ENCODE assay signal across 1 cellular context in the genomic region with DNA sequence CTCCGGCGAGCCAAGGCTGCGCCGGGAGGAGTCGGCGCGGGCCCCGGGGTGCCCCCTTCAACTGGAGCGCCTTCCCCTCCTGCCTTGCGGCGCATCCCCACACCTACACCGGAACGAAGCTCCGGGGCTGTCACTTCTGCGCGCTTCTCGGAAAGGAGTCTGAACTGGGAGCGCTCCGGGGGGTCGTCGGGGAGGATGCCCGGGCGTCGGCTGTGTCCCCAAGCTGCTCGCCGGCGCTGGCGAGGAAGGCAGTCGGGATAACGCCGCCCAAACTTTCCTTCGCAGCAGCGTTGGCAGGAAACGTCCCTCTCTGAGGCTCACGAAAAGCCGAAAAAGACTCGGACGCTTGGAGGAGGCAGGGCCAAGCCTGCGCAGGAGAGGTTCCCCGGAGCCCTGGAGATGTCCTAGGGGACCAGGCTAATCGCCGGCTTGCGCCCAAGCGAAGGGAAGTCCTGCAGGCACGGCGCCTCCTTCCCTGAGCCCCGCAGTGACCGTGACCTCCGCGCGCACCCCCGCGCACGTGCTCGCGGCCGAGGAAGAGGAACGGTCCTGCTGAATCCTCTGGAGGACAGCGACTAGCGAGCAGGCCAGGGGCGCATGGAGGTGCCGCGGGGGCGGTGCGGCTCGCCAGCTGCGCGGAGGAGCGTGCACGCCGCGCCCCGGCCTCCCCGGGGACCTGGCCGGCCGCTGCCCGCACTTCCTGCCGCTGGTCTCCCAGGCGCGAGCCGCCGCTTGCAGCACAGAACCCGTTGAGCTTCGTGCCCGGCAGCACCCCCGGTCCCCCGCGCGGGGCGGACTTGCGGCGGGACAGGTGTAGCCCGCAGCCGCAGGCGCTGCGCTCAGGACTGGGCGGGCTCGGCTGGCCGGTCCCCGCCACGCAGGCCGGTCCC.
TF ChIP-seq lines count a peak whose summit lies in the region.

A gene (plus strand): TSS at position 740 of the 890 bp plus-strand sequence.

TF ChIP-seq in WTC11, 78 proteins besides CTCF, POLR2A, EP300 and RAD21 (continued from another document):
- TF ChIP-seq, protein P1, sequence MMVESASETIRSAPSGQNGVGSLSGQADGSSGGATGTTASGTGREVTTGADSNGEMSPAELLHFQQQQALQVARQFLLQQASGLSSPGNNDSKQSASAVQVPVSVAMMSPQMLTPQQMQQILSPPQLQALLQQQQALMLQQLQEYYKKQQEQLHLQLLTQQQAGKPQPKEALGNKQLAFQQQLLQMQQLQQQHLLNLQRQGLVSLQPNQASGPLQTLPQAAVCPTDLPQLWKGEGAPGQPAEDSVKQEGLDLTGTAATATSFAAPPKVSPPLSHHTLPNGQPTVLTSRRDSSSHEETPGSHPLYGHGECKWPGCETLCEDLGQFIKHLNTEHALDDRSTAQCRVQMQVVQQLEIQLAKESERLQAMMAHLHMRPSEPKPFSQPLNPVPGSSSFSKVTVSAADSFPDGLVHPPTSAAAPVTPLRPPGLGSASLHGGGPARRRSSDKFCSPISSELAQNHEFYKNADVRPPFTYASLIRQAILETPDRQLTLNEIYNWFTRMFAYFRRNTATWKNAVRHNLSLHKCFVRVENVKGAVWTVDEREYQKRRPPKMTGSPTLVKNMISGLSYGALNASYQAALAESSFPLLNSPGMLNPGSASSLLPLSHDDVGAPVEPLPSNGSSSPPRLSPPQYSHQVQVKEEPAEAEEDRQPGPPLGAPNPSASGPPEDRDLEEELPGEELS (CRISPR knock-in tag; IDR thresholded peaks at IDR 0.05) = peak; percentile 78; the same call in 1 of the 2 replicates
- TF ChIP-seq, protein P2, sequence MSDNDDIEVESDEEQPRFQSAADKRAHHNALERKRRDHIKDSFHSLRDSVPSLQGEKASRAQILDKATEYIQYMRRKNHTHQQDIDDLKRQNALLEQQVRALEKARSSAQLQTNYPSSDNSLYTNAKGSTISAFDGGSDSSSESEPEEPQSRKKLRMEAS (CRISPR knock-in tag; IDR thresholded peaks at IDR 0.05) = peak; percentile 53; the same call in 1 of the 2 replicates
- TF ChIP-seq, protein P3, sequence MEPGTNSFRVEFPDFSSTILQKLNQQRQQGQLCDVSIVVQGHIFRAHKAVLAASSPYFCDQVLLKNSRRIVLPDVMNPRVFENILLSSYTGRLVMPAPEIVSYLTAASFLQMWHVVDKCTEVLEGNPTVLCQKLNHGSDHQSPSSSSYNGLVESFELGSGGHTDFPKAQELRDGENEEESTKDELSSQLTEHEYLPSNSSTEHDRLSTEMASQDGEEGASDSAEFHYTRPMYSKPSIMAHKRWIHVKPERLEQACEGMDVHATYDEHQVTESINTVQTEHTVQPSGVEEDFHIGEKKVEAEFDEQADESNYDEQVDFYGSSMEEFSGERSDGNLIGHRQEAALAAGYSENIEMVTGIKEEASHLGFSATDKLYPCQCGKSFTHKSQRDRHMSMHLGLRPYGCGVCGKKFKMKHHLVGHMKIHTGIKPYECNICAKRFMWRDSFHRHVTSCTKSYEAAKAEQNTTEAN (CRISPR knock-in tag; IDR thresholded peaks at IDR 0.05) = 0 out of 2 replicates have a peak, but pooled peaks have one; percentile 10
- no peak for TF ChIP-seq FOXJ3 (CRISPR knock-in tag; IDR thresholded peaks at IDR 0.05; ENCODE audit: borderline replicate concordance)
- TF ChIP-seq, protein P4, sequence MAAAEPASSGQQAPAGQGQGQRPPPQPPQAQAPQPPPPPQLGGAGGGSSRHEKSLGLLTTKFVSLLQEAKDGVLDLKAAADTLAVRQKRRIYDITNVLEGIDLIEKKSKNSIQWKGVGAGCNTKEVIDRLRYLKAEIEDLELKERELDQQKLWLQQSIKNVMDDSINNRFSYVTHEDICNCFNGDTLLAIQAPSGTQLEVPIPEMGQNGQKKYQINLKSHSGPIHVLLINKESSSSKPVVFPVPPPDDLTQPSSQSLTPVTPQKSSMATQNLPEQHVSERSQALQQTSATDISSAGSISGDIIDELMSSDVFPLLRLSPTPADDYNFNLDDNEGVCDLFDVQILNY (CRISPR knock-in tag; IDR thresholded peaks at IDR 0.05) = 0 out of 2 replicates have a peak, but pooled peaks have one; percentile 39
- TF ChIP-seq, protein P5, sequence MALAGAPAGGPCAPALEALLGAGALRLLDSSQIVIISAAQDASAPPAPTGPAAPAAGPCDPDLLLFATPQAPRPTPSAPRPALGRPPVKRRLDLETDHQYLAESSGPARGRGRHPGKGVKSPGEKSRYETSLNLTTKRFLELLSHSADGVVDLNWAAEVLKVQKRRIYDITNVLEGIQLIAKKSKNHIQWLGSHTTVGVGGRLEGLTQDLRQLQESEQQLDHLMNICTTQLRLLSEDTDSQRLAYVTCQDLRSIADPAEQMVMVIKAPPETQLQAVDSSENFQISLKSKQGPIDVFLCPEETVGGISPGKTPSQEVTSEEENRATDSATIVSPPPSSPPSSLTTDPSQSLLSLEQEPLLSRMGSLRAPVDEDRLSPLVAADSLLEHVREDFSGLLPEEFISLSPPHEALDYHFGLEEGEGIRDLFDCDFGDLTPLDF (CRISPR knock-in tag; IDR thresholded peaks at IDR 0.05) = peak; percentile 78
